In the genomic region with DNA sequence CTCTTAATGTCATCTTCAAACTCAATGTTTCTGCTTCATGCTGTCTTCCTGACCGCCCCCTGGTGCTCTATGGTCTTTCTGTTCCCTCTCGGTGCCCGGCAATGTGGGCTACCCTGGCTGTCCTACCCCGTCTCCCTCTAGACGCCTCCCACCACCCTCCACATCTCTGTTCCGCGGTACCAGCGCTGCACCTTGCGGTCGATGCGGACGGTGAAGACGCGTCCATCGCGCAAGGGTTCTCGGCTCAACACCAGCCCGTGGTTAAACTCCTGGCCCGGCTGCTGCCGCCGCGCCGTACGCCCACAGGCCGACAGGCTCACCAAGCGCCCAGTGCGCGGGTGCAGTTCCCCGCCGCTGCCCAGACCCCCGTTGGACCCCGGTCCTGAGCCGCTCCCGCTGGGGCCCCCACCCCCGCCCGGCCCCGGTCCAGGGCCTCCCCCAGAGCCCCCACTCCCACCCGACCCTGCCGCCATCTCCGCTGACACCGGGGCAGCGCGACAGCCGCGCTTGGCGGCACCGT, we compare ENCODE assay signal across 8 cellular contexts. TPM values are rescaled to one million over a fixed set of nuclear protein-coding genes. Genes with fewer than 3 reads are reported as not detected.
DNase-seq lines count a peak whose midpoint lies in the region; ATAC-seq lines count a peak whose summit lies in the region.

A gene (minus strand): TSS at position 496 of the 520 bp plus-strand sequence. CDS start 23 bp downstream, at position 473.

- H3K9me3 Mint-ChIP-seq in activated CD4-positive, alpha-beta T cell treated with anti-CD3 and anti-CD28 coated beads, Interleukin-2, amount 10 ng/mL, durations not matched to agents 7 days and 5 days: no peaks in the 10 kb centered on the region
- no peaks in the 10 kb centered on the region for H3K9me3 Mint-ChIP-seq in activated CD4-positive, alpha-beta memory T cell treated with anti-CD3 and anti-CD28 coated beads, Interleukin-2, amount 10 ng/mL, durations not matched to agents 7 days and 5 days

- peaks cover 60% of the 10 kb centered on the region for H3K4me1 Mint-ChIP-seq in activated CD4-positive, alpha-beta T cell treated with anti-CD3 and anti-CD28 coated beads, Interleukin-2, amount 10 ng/mL, durations not matched to agents 7 days and 5 days
- peaks cover 50% of the 10 kb centered on the region for H3K4me1 Mint-ChIP-seq in activated CD4-positive, alpha-beta memory T cell treated with anti-CD3 and anti-CD28 coated beads, Interleukin-2, amount 10 ng/mL, durations not matched to agents 7 days and 5 days

- H3K4me3 Mint-ChIP-seq in activated CD4-positive, alpha-beta T cell treated with anti-CD3 and anti-CD28 coated beads, Interleukin-2, amount 10 ng/mL, durations not matched to agents 7 days and 5 days: peak within 1 kb of the TSS; percentile 87
- H3K4me3 Mint-ChIP-seq in activated CD4-positive, alpha-beta memory T cell treated with anti-CD3 and anti-CD28 coated beads, Interleukin-2, amount 10 ng/mL, durations not matched to agents 7 days and 5 days: peak within 1 kb of the TSS; percentile 85

- H3K27ac Mint-ChIP-seq in activated CD4-positive, alpha-beta T cell treated with anti-CD3 and anti-CD28 coated beads, Interleukin-2, amount 10 ng/mL, durations not matched to agents 7 days and 5 days: peak within 1 kb of the TSS; percentile 98
- peak within 1 kb of the TSS; percentile 93 for H3K27ac Mint-ChIP-seq in activated CD4-positive, alpha-beta memory T cell treated with anti-CD3 and anti-CD28 coated beads, Interleukin-2, amount 10 ng/mL, durations not matched to agents 7 days and 5 days

- peak; percentile 5 for ATAC-seq in HG03135 (IDR thresholded peaks at IDR 0.05; ENCODE audit: unreplicated experiment)

- H3K27me3 Mint-ChIP-seq in activated CD4-positive, alpha-beta T cell treated with anti-CD3 and anti-CD28 coated beads, Interleukin-2, amount 10 ng/mL, durations not matched to agents 7 days and 5 days: no peaks in the 10 kb centered on the region
- no peaks in the 10 kb centered on the region for H3K27me3 Mint-ChIP-seq in activated CD4-positive, alpha-beta memory T cell treated with anti-CD3 and anti-CD28 coated beads, Interleukin-2, amount 10 ng/mL, durations not matched to agents 7 days and 5 days

- CTCF ChIA-PET in activated CD4-positive, alpha-beta T cell treated with anti-CD3 and anti-CD28 coated beads, Interleukin-2, amount 10 ng/mL, durations not matched to agents 7 days and 5 days (lab: Charles Lee): interaction anchor here (1.0 to 4.7 kb wide), 7 partner anchors 10 to 126 kb away, joined by 3 to 19 read pairs (median 4); a partner anchor contains a TSS
- CTCF ChIA-PET in activated CD4-positive, alpha-beta memory T cell treated with anti-CD3 and anti-CD28 coated beads, Interleukin-2, amount 10 ng/mL, durations not matched to agents 7 days and 5 days (lab: Charles Lee): interaction anchor here (1.3 to 5.9 kb wide), 11 partner anchors 9 to 359 kb away, joined by 3 to 39 read pairs (median 7); a partner anchor contains a TSS

- POLR2A ChIA-PET in activated CD4-positive, alpha-beta T cell treated with anti-CD3 and anti-CD28 coated beads, Interleukin-2, amount 10 ng/mL, durations not matched to agents 7 days and 5 days (lab: Charles Lee): interaction anchor here (1.0 to 1.1 kb wide), 3 partner anchors 8 to 255 kb away, joined by 3 to 6 read pairs (median 3); a partner anchor contains a TSS
- POLR2A ChIA-PET in activated CD4-positive, alpha-beta memory T cell treated with anti-CD3 and anti-CD28 coated beads, Interleukin-2, amount 10 ng/mL, durations not matched to agents 7 days and 5 days (lab: Charles Lee): interaction anchor here (1.0 to 2.8 kb wide), 11 partner anchors 9 to 828 kb away, joined by 3 to 45 read pairs (median 10); a partner anchor contains a TSS

- H3K36me3 Mint-ChIP-seq in activated CD4-positive, alpha-beta T cell treated with anti-CD3 and anti-CD28 coated beads, Interleukin-2, amount 10 ng/mL, durations not matched to agents 7 days and 5 days (ENCODE audit: low read depth): peaks cover 11% of the 10 kb centered on the region
- H3K36me3 Mint-ChIP-seq in activated CD4-positive, alpha-beta memory T cell treated with anti-CD3 and anti-CD28 coated beads, Interleukin-2, amount 10 ng/mL, durations not matched to agents 7 days and 5 days (ENCODE audit: low read depth): no peaks in the 10 kb centered on the region

- intact Hi-C loops in cardiac septum (cut with DNase I): loop anchor here (1.0 to 2.0 kb wide), 2 partner anchors 20 to 22 kb away; no protein-coding TSS in a partner anchor

- DNase-seq in activated CD4-positive, alpha-beta T cell treated with anti-CD3 and anti-CD28 coated beads, Interleukin-2, amount 10 ng/mL, durations not matched to agents 7 days and 5 days: peak; percentile 45
- DNase-seq in activated CD4-positive, alpha-beta T cell treated with anti-CD3 and anti-CD28 coated beads for 1 hour: no peak
- DNase-seq in activated CD4-positive, alpha-beta memory T cell treated with anti-CD3 and anti-CD28 coated beads, Interleukin-2, amount 10 ng/mL, durations not matched to agents 7 days and 5 days: no peak
- DNase-seq in cardiac septum (ENCODE audit: low spot score) (no peak), pulmonary artery endothelial cell (ENCODE audit: low read depth, low spot score) (no peak), GF-D8 (lab: John Stamatoyannopoulos, UW) (no peak), NCI-H526 treated with DMSO at 0.1 percent for 48 hours (lab: John Stamatoyannopoulos, UW) (no peak)

RNA-seq across cellular contexts. Expression of the gene that starts here (rescaled TPM):
- total RNA-seq in activated CD4-positive, alpha-beta T cell treated with anti-CD3 and anti-CD28 coated beads, Interleukin-2, amount 10 ng/mL, durations not matched to agents 7 days and 5 days: 10 to 100 TPM; 34.7 to 38.1 TPM
- 10 to 100 TPM; 28.4 to 31.2 TPM for total RNA-seq in activated CD4-positive, alpha-beta memory T cell treated with anti-CD3 and anti-CD28 coated beads, Interleukin-2, amount 10 ng/mL, durations not matched to agents 7 days and 5 days
- 29.9 TPM for total RNA-seq in cardiac septum
- total RNA-seq in pulmonary artery endothelial cell: 14.4 and 28.3 TPM in 2 replicates
